Comparison of ENCODE assay signal across 16 cellular contexts in genomic region chr12:34335819-34336262, GRCh38.
"Had no signal": no experiment of that assay in that cellular context is flagged by ENCODE, and none has a peak within 500 bp of the region (broad histone marks: within the 10 kb centered on the region; RNA-seq: fewer than 3 reads in every experiment).

No MANE protein-coding gene starts in this region.

- DNase-seq: activated B cell treated with CpG ODN at 0.5 μM for 24 hours; activated CD4-positive, alpha-beta T cell treated with anti-CD3 and anti-CD28 coated beads, Interleukin-2, amount 10 ng/mL, durations not matched to agents 7 days and 5 days; activated CD8-positive, alpha-beta memory T cell treated with anti-CD3 and anti-CD28 coated beads, Interleukin-2, amount 50 U/mL, for 48 hours; activated gamma-delta T cell treated with Interleukin-2 at 50 U/mL for 16 hours; amniotic stem cell; dorsolateral prefrontal cortex; left colon; lower lobe of right lung; nephron progenitor cell; small intestine; stimulated activated CD4-positive, alpha-beta T cell treated with anti-CD3 and anti-CD28 coated beads, Interleukin-4, amount 100 ng/mL, for 4 hours; stimulated activated CD8-positive, alpha-beta memory T cell treated with anti-CD3 and anti-CD28 coated beads, Interleukin-4, amount 100 ng/mL, for 48 hours; stimulated activated naive CD8-positive, alpha-beta T cell treated with anti-CD3 and anti-CD28 coated beads, Interleukin-15, Interleukin-2, amounts not matched to agents 100 U/mL and 50 U/mL, for 24 hours had no signal

- H3K27ac ChIP-seq: dorsolateral prefrontal cortex, gastroesophageal sphincter, lower lobe of right lung, right atrium auricular region, suprapubic skin had no signal
